ENCODE assay signal across 21 cellular contexts in genomic region chr11:134863294-134863693, GRCh38.
DNase-seq lines count a peak whose midpoint lies in the region; ATAC-seq and TF ChIP-seq lines count a peak whose summit lies in the region.
"Had no signal": no experiment of that assay in that cellular context is flagged by ENCODE, and none has a peak within 500 bp of the region (broad histone marks: within the 10 kb centered on the region; RNA-seq: fewer than 3 reads in every experiment).

No MANE protein-coding gene starts in this region.

- DNase-seq in COLO668 (lab: John Stamatoyannopoulos, UW; ENCODE audit: unreplicated experiment) (peak; percentile 9), ELF-1 (ENCODE audit: low read depth, low spot score) (peak; percentile 25), coronary artery (ENCODE audit: low spot score) (peak; percentile 19), nephron progenitor cell (no peak), HAP-1 (ENCODE audit: low spot score in 2 of 2) (no peak)
- DNase-seq in activated CD4-positive, CD25-positive, alpha-beta regulatory T cell (lab: John Stamatoyannopoulos, UW): no peak
- no peak for DNase-seq in naive thymus-derived CD8-positive, alpha-beta T cell
- DNase-seq: CD8-positive, alpha-beta memory T cell; DMS79 treated with DMSO at 0.1 percent for 48 hours; GOT3; MV-4-11; NCI-H1417; NCI-H1694 treated with DMSO at 0.1 percent for 48 hours; NCI-H748 treated with DMSO at 0.1 percent for 48 hours; Peyer's patch had no signal

- no peaks in the 10 kb centered on the region for H3K36me3 ChIP-seq in HAP-1 (replicated peaks)
- H3K36me3 ChIP-seq: Peyer's patch had no signal

- H3K27me3 ChIP-seq in HAP-1 (ENCODE audit: low read depth): peaks cover 3% of the 10 kb centered on the region; the same call in 1 of the 2 replicates
- H3K27me3 ChIP-seq: Peyer's patch had no signal

- no peaks in the 10 kb centered on the region for H3K4me1 ChIP-seq in HAP-1
- H3K4me1 ChIP-seq: Peyer's patch had no signal

- POLR2A ChIA-PET in naive thymus-derived CD8-positive, alpha-beta T cell (lab: Charles Lee): no interaction called here

- no peak overlapping the region for H3K4me3 ChIP-seq in coronary artery
- no peak overlapping the region for H3K4me3 ChIP-seq in HAP-1
- H3K4me3 ChIP-seq: GM12878, Peyer's patch had no signal

- in situ Hi-C loops in HAP-1 (cut with MboI; ENCODE audit: low sequenced_read_pairs): no loop called here

- H3K4me3 Mint-ChIP-seq in nephron progenitor cell: no peak overlapping the region
- H3K4me3 Mint-ChIP-seq in naive thymus-derived CD8-positive, alpha-beta T cell: no peak overlapping the region
- H3K4me3 Mint-ChIP-seq: CD8-positive, alpha-beta memory T cell; IgD-negative memory B cell had no signal

- peak overlapping the region; percentile 48 for H3K27ac Mint-ChIP-seq in nephron progenitor cell
- H3K27ac Mint-ChIP-seq in naive thymus-derived CD8-positive, alpha-beta T cell: no peak overlapping the region
- H3K27ac Mint-ChIP-seq: IgD-negative memory B cell had no signal

- no peaks in the 10 kb centered on the region for H3K9me3 ChIP-seq in HAP-1
- H3K9me3 ChIP-seq: Peyer's patch had no signal

- no peak overlapping the region for H3K27ac ChIP-seq in coronary artery
- H3K27ac ChIP-seq: C4-2B, Peyer's patch had no signal

- TF ChIP-seq CTCF in coronary artery (IDR thresholded peaks at IDR 0.05) (no peak), nephron progenitor cell (IDR thresholded peaks at IDR 0.05) (no peak)

- H3K4me1 Mint-ChIP-seq in nephron progenitor cell: peaks cover 32% of the 10 kb centered on the region
- peaks cover 0 to 5% (median 3%) of the 10 kb centered on the region in 4 donors for H3K4me1 Mint-ChIP-seq in naive thymus-derived CD8-positive, alpha-beta T cell

- ATAC-seq in naive thymus-derived CD8-positive, alpha-beta T cell: no peak
- ATAC-seq in GM21786 (IDR thresholded peaks at IDR 0.05; ENCODE audit: unreplicated experiment): no peak
- ATAC-seq: GM12878, HCT116, Right ventricle myocardium inferior had no signal

- H3K36me3 Mint-ChIP-seq in nephron progenitor cell (ENCODE audit: low read depth): no peaks in the 10 kb centered on the region
- H3K36me3 Mint-ChIP-seq in naive thymus-derived CD8-positive, alpha-beta T cell: no peaks in the 10 kb centered on the region
- H3K36me3 Mint-ChIP-seq: CD8-positive, alpha-beta memory T cell; IgD-negative memory B cell had no signal

- H3K9me3 Mint-ChIP-seq in nephron progenitor cell: peaks cover 13% of the 10 kb centered on the region
- H3K9me3 Mint-ChIP-seq in naive thymus-derived CD8-positive, alpha-beta T cell: no peaks in the 10 kb centered on the region
- H3K9me3 Mint-ChIP-seq: CD8-positive, alpha-beta memory T cell had no signal

- peaks cover 30% of the 10 kb centered on the region for H3K27me3 Mint-ChIP-seq in nephron progenitor cell (ENCODE audit: low read depth, poor library complexity)
- H3K27me3 Mint-ChIP-seq in naive thymus-derived CD8-positive, alpha-beta T cell: peaks cover 4 to 22% (median 8%) of the 10 kb centered on the region in 5 donors

Comparison
In these comparisons a context has a peak if more than half of its experiments do, and no peak if none do; other contexts are left out.
1. DNase-seq: peak in COLO668 (single experiment), ELF-1 (single experiment) and coronary artery (single experiment); none in nephron progenitor cell (single experiment), activated CD4-positive, CD25-positive, alpha-beta regulatory T cell (0 of 4), HAP-1 (0 of 2) and naive thymus-derived CD8-positive, alpha-beta T cell (0 of 10).